Comparison of ENCODE assay signal across 40 cellular contexts in genomic region chr14:42138406-42138805, GRCh38.
"Had no signal": no experiment of that assay in that cellular context is flagged by ENCODE, and none has a peak within 500 bp of the region (broad histone marks: within the 10 kb centered on the region; RNA-seq: fewer than 3 reads in every experiment).

No MANE protein-coding gene starts in this region.

- H3K4me1 Mint-ChIP-seq: activated CD4-positive, alpha-beta T cell treated with anti-CD3 and anti-CD28 coated beads, Interleukin-2, amount 10 ng/mL, durations not matched to agents 24 days and 14 days; activated naive CD8-positive, alpha-beta T cell treated with anti-CD3 and anti-CD28 coated beads for 36 hours; activated T-helper 17 cell treated with anti-CD3 and anti-CD28 coated beads, Interleukin-2, amount 50 U/mL, for 72 hours; central memory CD8-positive, alpha-beta T cell had no signal

- FAIRE-seq: astrocyte, TTC549 had no signal

- H3K4me1 ChIP-seq: adrenal gland, body of pancreas, breast epithelium had no signal

- H3K27me3 ChIP-seq: adrenal gland, body of pancreas, brain microvascular endothelial cell, breast epithelium, cardiac muscle cell had no signal

- DNase-seq: activated B cell treated with CpG ODN at 0.5 μM for 24 hours; activated CD4-positive, alpha-beta memory T cell treated with anti-CD3 and anti-CD28 coated beads for 36 hours; activated CD4-positive, alpha-beta T cell treated with anti-CD3 and anti-CD28 coated beads for 4 hours; activated CD4-positive, alpha-beta T cell treated with anti-CD3 and anti-CD28 coated beads, Interleukin-2, amount 10 ng/mL, durations not matched to agents 24 days and 14 days; activated CD4-positive, alpha-beta T cell treated with anti-CD3 and anti-CD28 coated beads, Interleukin-2, amount 50 U/mL, for 1 hour; activated CD4-positive, alpha-beta T cell treated with anti-CD3 and anti-CD28 coated beads, Interleukin-2, amount 50 U/mL, for 4 hours; activated CD4-positive, CD25-positive, alpha-beta regulatory T cell treated with anti-CD3 and anti-CD28 coated beads, Interleukin-2, amount 50 U/mL, for 72 hours; activated CD8-positive, alpha-beta memory T cell treated with anti-CD3 and anti-CD28 coated beads, Interleukin-2, amount 50 U/mL, for 4 hours; activated CD8-positive, alpha-beta T cell treated with anti-CD3 and anti-CD28 coated beads for 36 hours; activated effector memory CD4-positive, alpha-beta T cell treated with anti-CD3 and anti-CD28 coated beads, Interleukin-2, amount 50 U/mL, for 16 hours; activated gamma-delta T cell treated with Interleukin-2 at 50 U/mL for 16 hours; activated naive CD4-positive, alpha-beta T cell; activated naive CD4-positive, alpha-beta T cell treated with anti-CD3 and anti-CD28 coated beads for 36 hours; activated naive CD4-positive, alpha-beta T cell treated with anti-CD3 and anti-CD28 coated beads, Interleukin-2, amount 50 U/mL, for 16 hours; activated naive CD8-positive, alpha-beta T cell treated with anti-CD3 and anti-CD28 coated beads for 36 hours; activated T-cell treated with anti-CD3 and anti-CD28 coated beads for 4 hours; activated T-cell treated with anti-CD3 and anti-CD28 coated beads, Interleukin-2, amount 50 U/mL, for 1 hour; activated T-cell treated with anti-CD3 and anti-CD28 coated beads, Interleukin-2, amount 50 U/mL, for 4 hours; activated T-cell treated with anti-CD3 and anti-CD28 coated beads, Interleukin-2, amount 50 U/mL, for 72 hours; adrenal gland; amniotic stem cell; aorta; body of pancreas; brain microvascular endothelial cell; caudate nucleus; cerebellar nuclear complex; T-helper 1 cell; T-helper 2 cell; T-helper 9 cell had no signal

- H3K36me3 ChIP-seq: adrenal gland, brain microvascular endothelial cell, breast epithelium, cardiac muscle cell had no signal

- H3K27ac ChIP-seq: adrenal gland, body of pancreas, brain microvascular endothelial cell, breast epithelium, cardiac muscle cell, VCaP had no signal

- H3K4me3 Mint-ChIP-seq: activated B cell treated with CpG ODN at 0.5 μM for 24 hours; activated CD4-positive, alpha-beta memory T cell treated with anti-CD3 and anti-CD28 coated beads for 36 hours; activated CD4-positive, alpha-beta T cell treated with anti-CD3 and anti-CD28 coated beads, Interleukin-2, amount 10 ng/mL, durations not matched to agents 24 days and 14 days; activated CD8-positive, alpha-beta T cell treated with anti-CD3 and anti-CD28 coated beads for 36 hours; activated naive CD4-positive, alpha-beta T cell treated with anti-CD3 and anti-CD28 coated beads for 36 hours; activated naive CD8-positive, alpha-beta T cell treated with anti-CD3 and anti-CD28 coated beads for 36 hours; activated T-cell treated with anti-CD3 and anti-CD28 coated beads, Interleukin-2, amount 50 U/mL, for 4 hours; activated T-cell treated with anti-CD3 and anti-CD28 coated beads, Interleukin-2, amount 50 U/mL, for 72 hours; activated T-helper 1 cell treated with anti-CD3 and anti-CD28 coated beads, Interleukin-12 subunit alpha, Interleukin-12 subunit beta, Interleukin-2, Interleukin-4 antibody, amounts not matched to agents 30 ng/mL and 10 ng/mL and 1 ng/mL, durations not matched to agents 14 hours and 24 hours and 36 hours; activated T-helper 17 cell treated with anti-CD3 and anti-CD28 coated beads, Interleukin-2, amount 50 U/mL, for 72 hours; central memory CD8-positive, alpha-beta T cell; T-helper 1 cell treated with Interleukin-12 subunit alpha and Interleukin-12 subunit beta and Interleukin-4 antibody, amounts not matched to agents 30 μg/mL and 1 μg/mL, for 36 hours; T-helper 2 cell treated with Interferon-gamma antibody and Interleukin-4, amounts not matched to agents 5 μg/mL and 100 μg/mL, for 36 hours had no signal

- H3K27ac Mint-ChIP-seq: activated B cell treated with CpG ODN at 0.5 μM for 24 hours; activated CD4-positive, alpha-beta memory T cell treated with anti-CD3 and anti-CD28 coated beads for 36 hours; activated CD4-positive, alpha-beta T cell treated with anti-CD3 and anti-CD28 coated beads, Interleukin-2, amount 10 ng/mL, durations not matched to agents 24 days and 14 days; activated CD8-positive, alpha-beta T cell treated with anti-CD3 and anti-CD28 coated beads for 36 hours; activated naive CD4-positive, alpha-beta T cell treated with anti-CD3 and anti-CD28 coated beads for 36 hours; activated naive CD4-positive, alpha-beta T cell treated with anti-CD3 and anti-CD28 coated beads, Interleukin-2, amount 50 U/mL, for 72 hours; activated naive CD8-positive, alpha-beta T cell treated with anti-CD3 and anti-CD28 coated beads for 36 hours; activated T-cell treated with anti-CD3 and anti-CD28 coated beads, Interleukin-2, amount 50 U/mL, for 72 hours; activated T-helper 1 cell treated with anti-CD3 and anti-CD28 coated beads, Interleukin-12 subunit alpha, Interleukin-12 subunit beta, Interleukin-2, Interleukin-4 antibody, amounts not matched to agents 30 ng/mL and 10 ng/mL and 1 ng/mL, durations not matched to agents 14 hours and 24 hours and 36 hours; activated T-helper 17 cell treated with anti-CD3 and anti-CD28 coated beads, Interleukin-2, amount 50 U/mL, for 72 hours; T-helper 1 cell treated with Interleukin-12 subunit alpha and Interleukin-12 subunit beta and Interleukin-4 antibody, amounts not matched to agents 30 μg/mL and 1 μg/mL, for 36 hours; T-helper 2 cell treated with Interferon-gamma antibody and Interleukin-4, amounts not matched to agents 5 μg/mL and 100 μg/mL, for 36 hours had no signal

- H3K36me3 Mint-ChIP-seq: activated CD4-positive, alpha-beta memory T cell treated with anti-CD3 and anti-CD28 coated beads for 36 hours; activated naive CD4-positive, alpha-beta T cell treated with anti-CD3 and anti-CD28 coated beads, Interleukin-2, amount 50 U/mL, for 72 hours; activated naive CD8-positive, alpha-beta T cell treated with anti-CD3 and anti-CD28 coated beads for 36 hours had no signal

- H3K4me3 ChIP-seq: adrenal gland, body of pancreas, breast epithelium, cardiac muscle cell had no signal

- ATAC-seq: activated CD8-positive, alpha-beta T cell treated with anti-CD3 and anti-CD28 coated beads for 36 hours; activated naive CD4-positive, alpha-beta T cell treated with anti-CD3 and anti-CD28 coated beads, Interleukin-2, amount 50 U/mL, for 72 hours; activated T-cell treated with anti-CD3 and anti-CD28 coated beads, Interleukin-2, amount 50 U/mL, for 4 hours; activated T-cell treated with anti-CD3 and anti-CD28 coated beads, Interleukin-2, amount 50 U/mL, for 72 hours; activated T-helper 17 cell treated with anti-CD3 and anti-CD28 coated beads, Interleukin-2, amount 50 U/mL, for 72 hours; body of pancreas had no signal

- H3K9me3 ChIP-seq: adrenal gland, body of pancreas, breast epithelium had no signal

- H3K27me3 Mint-ChIP-seq: activated B cell treated with CpG ODN at 0.5 μM for 24 hours; activated CD4-positive, alpha-beta memory T cell treated with anti-CD3 and anti-CD28 coated beads for 36 hours; activated CD4-positive, alpha-beta T cell treated with anti-CD3 and anti-CD28 coated beads, Interleukin-2, amount 10 ng/mL, durations not matched to agents 24 days and 14 days; activated CD8-positive, alpha-beta T cell treated with anti-CD3 and anti-CD28 coated beads for 36 hours; activated naive CD8-positive, alpha-beta T cell treated with anti-CD3 and anti-CD28 coated beads for 36 hours; activated T-helper 17 cell treated with anti-CD3 and anti-CD28 coated beads, Interleukin-2, amount 50 U/mL, for 72 hours; central memory CD8-positive, alpha-beta T cell had no signal

- H3K9me3 Mint-ChIP-seq: activated B cell treated with CpG ODN at 0.5 μM for 24 hours; activated CD4-positive, alpha-beta memory T cell treated with anti-CD3 and anti-CD28 coated beads for 36 hours; activated naive CD4-positive, alpha-beta T cell treated with anti-CD3 and anti-CD28 coated beads for 36 hours; activated T-cell treated with anti-CD3 and anti-CD28 coated beads, Interleukin-2, amount 50 U/mL, for 4 hours had no signal
